Comparison of ENCODE assay signal across 8 cellular contexts in genomic region chr9:133459476-133460404, GRCh38. TPM values are rescaled to one million over a fixed set of nuclear protein-coding genes. Genes with fewer than 3 reads are reported as not detected.
DNase-seq lines count a peak whose midpoint lies in the region; ATAC-seq and TF ChIP-seq lines count a peak whose summit lies in the region.

Gene CACFD1, plus strand, starts transcription at chr9:133459978. Its CDS starts 89 bp downstream, at chr9:133460067.

- H3K27me3 ChIP-seq in DND-41 (ENCODE audit: insufficient read depth, low read length, poor library complexity) (no peaks in the 10 kb centered on the region), GM23338 (ENCODE audit: insufficient read depth) (no peaks in the 10 kb centered on the region)

- H3K9me2 ChIP-seq in GM23338 (ENCODE audit: insufficient read depth): no peaks in the 10 kb centered on the region

- peak within 1 kb of the TSS; percentile 95 for H3K27ac Mint-ChIP-seq in GM23338
- H3K27ac Mint-ChIP-seq in natural killer cell treated with Interleukin-12 subunit alpha and Interleukin-12 subunit beta and Interleukin-15 and Interleukin-18, amount 100 ng/mL, for 72 hours: peak within 1 kb of the TSS; percentile 60 to 86

- H3K9me3 ChIP-seq in DND-41 (ENCODE audit: insufficient read depth, low read length, severe bottlenecking): no peaks in the 10 kb centered on the region

- TF ChIP-seq CTCF in DND-41 (IDR thresholded peaks at IDR 0.05; ENCODE audit: borderline replicate concordance, extremely low read depth, low read length, poor library complexity, severe bottlenecking) (no peak), GM23338 (conservative IDR thresholded peaks at IDR 0.05; ENCODE audit: low read depth in 2 of 2) (no peak), LNCaP clone FGC (IDR thresholded peaks at IDR 0.05; ENCODE audit: control insufficient read depth, extremely low read depth, insufficient read depth) (no peak), fibroblast of pulmonary artery (IDR thresholded peaks at IDR 0.05; ENCODE audit: low read length, missing control alignments) (no peak)

- peak; percentile 95 for DNase-seq in DND-41
- peak; percentile 99 for DNase-seq in GM23338 (ENCODE audit: low spot score)
- peak; percentile 90 for DNase-seq in LNCaP clone FGC (ENCODE audit: low read depth)
- DNase-seq in RPMI7951 (ENCODE audit: low read depth): peak; percentile 85
- DNase-seq in activated T-helper 9 cell treated with anti-CD3 and anti-CD28 coated beads, Interleukin-2, amount 50 U/mL, for 16 hours (ENCODE audit: low read depth): peak; percentile 89
- peak; percentile 93 for DNase-seq in fibroblast of pulmonary artery (ENCODE audit: low read depth)
- peak; percentile 94 for DNase-seq in natural killer cell treated with Interleukin-12 subunit alpha and Interleukin-12 subunit beta and Interleukin-15 and Interleukin-18, amount 100 ng/mL, for 72 hours (ENCODE audit: low spot score)
- peak; percentile 80 to 95 (median 92) for DNase-seq in stimulated activated naive CD4-positive, alpha-beta T cell (lab: John Stamatoyannopoulos, UW)

- H2AFZ ChIP-seq in DND-41 (ENCODE audit: low read depth, low read length) (peak within 1 kb of the TSS; percentile 84), GM23338 (peak within 1 kb of the TSS; percentile 60)

- peak within 1 kb of the TSS; percentile 91 for H3K4me3 Mint-ChIP-seq in GM23338
- peak within 1 kb of the TSS; percentile 89 for H3K4me3 Mint-ChIP-seq in natural killer cell treated with Interleukin-12 subunit alpha and Interleukin-12 subunit beta and Interleukin-15 and Interleukin-18, amount 100 ng/mL, for 72 hours

- H3K27me3 Mint-ChIP-seq in GM23338 (ENCODE audit: insufficient read depth, low read depth, poor library complexity): peaks cover 16% of the 10 kb centered on the region
- no peaks in the 10 kb centered on the region for H3K27me3 Mint-ChIP-seq in natural killer cell treated with Interleukin-12 subunit alpha and Interleukin-12 subunit beta and Interleukin-15 and Interleukin-18, amount 100 ng/mL, for 72 hours

- H3F3A ChIP-seq in GM23338 (replicated peaks; ENCODE audit: low read depth): 0 out of 2 replicates have a peak, but pooled peaks cover 6% of the 10 kb centered on the region

- H3K9ac ChIP-seq in DND-41 (ENCODE audit: low read depth, low read length): peak within 1 kb of the TSS; percentile 62

- H3K27ac ChIP-seq in DND-41 (ENCODE audit: low read length) (peak within 1 kb of the TSS; percentile 69), GM23338 (ENCODE audit: low read depth) (peak within 1 kb of the TSS; percentile 96)

- H3K36me3 ChIP-seq in DND-41 (ENCODE audit: insufficient read depth, low read length) (no peaks in the 10 kb centered on the region), GM23338 (ENCODE audit: insufficient read depth) (no peaks in the 10 kb centered on the region)

- 0 out of 3 replicates have a peak, but pooled peaks cover 3% of the 10 kb centered on the region for H3K36me3 Mint-ChIP-seq in GM23338 (ENCODE audit: low read depth)
- H3K36me3 Mint-ChIP-seq in natural killer cell treated with Interleukin-12 subunit alpha and Interleukin-12 subunit beta and Interleukin-15 and Interleukin-18, amount 100 ng/mL, for 72 hours: no peaks in the 10 kb centered on the region

- no peaks in the 10 kb centered on the region for H3K9me3 Mint-ChIP-seq in GM23338
- H3K9me3 Mint-ChIP-seq in natural killer cell treated with Interleukin-12 subunit alpha and Interleukin-12 subunit beta and Interleukin-15 and Interleukin-18, amount 100 ng/mL, for 72 hours: no peaks in the 10 kb centered on the region

- H3K79me2 ChIP-seq in DND-41 (ENCODE audit: insufficient read depth, low read length): no peaks in the 10 kb centered on the region
- H3K79me2 ChIP-seq in GM23338 (replicated peaks; ENCODE audit: insufficient read depth): peaks cover 13% of the 10 kb centered on the region; the same call in 1 of the 2 replicates

- peaks cover 21% of the 10 kb centered on the region for H3K4me1 ChIP-seq in DND-41 (ENCODE audit: insufficient read depth, low read length)
- peaks cover 15% of the 10 kb centered on the region; the same call in 1 of the 2 replicates for H3K4me1 ChIP-seq in GM23338 (ENCODE audit: insufficient read depth)

- H3K4me2 ChIP-seq in DND-41 (ENCODE audit: insufficient read depth, low read length): peak within 1 kb of the TSS; percentile 94
- H3K4me2 ChIP-seq in GM23338: peak within 1 kb of the TSS; percentile 87

- peak; percentile 94 for ATAC-seq in DND-41 (ENCODE audit: insufficient read depth, low read depth)
- peak; percentile 78 for ATAC-seq in GM23338
- ATAC-seq in natural killer cell treated with Interleukin-12 subunit alpha and Interleukin-12 subunit beta and Interleukin-15 and Interleukin-18, amount 100 ng/mL, for 72 hours: peak; percentile 90 to 92

- peaks cover 21% of the 10 kb centered on the region for H3K4me1 Mint-ChIP-seq in GM23338
- H3K4me1 Mint-ChIP-seq in natural killer cell treated with Interleukin-12 subunit alpha and Interleukin-12 subunit beta and Interleukin-15 and Interleukin-18, amount 100 ng/mL, for 72 hours (ENCODE audit: low read depth in 2 of 2): peaks cover 0 to 14% of the 10 kb centered on the region in 2 donors

- H3K4me3 ChIP-seq in DND-41 (ENCODE audit: low read depth in 1 of 2, low read length in 2 of 2) (peak within 1 kb of the TSS; percentile 31 to 74; a peak in 3 of 4 replicates), GM23338 (peak within 1 kb of the TSS; percentile 80), LNCaP clone FGC (ENCODE audit: low read depth, low read length) (peak within 1 kb of the TSS; percentile 73), fibroblast of pulmonary artery (replicated peaks; ENCODE audit: low read depth, low read length) (peak within 1 kb of the TSS; percentile 80)

- H4K20me1 ChIP-seq in DND-41 (ENCODE audit: insufficient read depth, low read length) (0 out of 2 replicates have a peak, but pooled peaks cover 6% of the 10 kb centered on the region), GM23338 (replicated peaks; ENCODE audit: insufficient read depth) (no peaks in the 10 kb centered on the region)

TF ChIP-seq in GM23338, 12 proteins besides CTCF, POLR2A, EP300 and RAD21:
- TF ChIP-seq EZH2 (IDR thresholded peaks at IDR 0.05; ENCODE audit: low read depth, unreplicated experiment): no peak
- peak; percentile 81 for TF ChIP-seq POLR2AphosphoS5 (IDR thresholded peaks at IDR 0.05; ENCODE audit: low read depth)

RNA-seq across cellular contexts. Expression of gene CACFD1, which starts in this region (rescaled TPM):
- total RNA-seq in GM23338 (2014; rRNA removed; shearing (Covaris generic)): 12.0 and 18.2 TPM in 2 replicates
- polyA plus RNA-seq in GM23338 (2016; fragmentation: Nextera tagmentation; extraction: Ambion mirVana): 4.5 and 5.8 TPM in 2 replicates
- 2.4 TPM in 2 replicates for total RNA-seq in RPMI7951 (2014; rRNA removed; shearing (Covaris generic))
- total RNA-seq in natural killer cell treated with Interleukin-12 subunit alpha and Interleukin-12 subunit beta and Interleukin-15 and Interleukin-18, amount 100 ng/mL, for 72 hours: 1 to 10 TPM; 2.4 to 7.0 TPM

Comparison
In these comparisons a context has a peak if more than half of its experiments do, and no peak if none do; other contexts are left out.
1. Peak in every context shown above with its lines: DNase-seq, ATAC-seq, H3K4me3 ChIP-seq and H3K27ac ChIP-seq.